Comparison of ENCODE assay signal across 28 cellular contexts in the genomic region with DNA sequence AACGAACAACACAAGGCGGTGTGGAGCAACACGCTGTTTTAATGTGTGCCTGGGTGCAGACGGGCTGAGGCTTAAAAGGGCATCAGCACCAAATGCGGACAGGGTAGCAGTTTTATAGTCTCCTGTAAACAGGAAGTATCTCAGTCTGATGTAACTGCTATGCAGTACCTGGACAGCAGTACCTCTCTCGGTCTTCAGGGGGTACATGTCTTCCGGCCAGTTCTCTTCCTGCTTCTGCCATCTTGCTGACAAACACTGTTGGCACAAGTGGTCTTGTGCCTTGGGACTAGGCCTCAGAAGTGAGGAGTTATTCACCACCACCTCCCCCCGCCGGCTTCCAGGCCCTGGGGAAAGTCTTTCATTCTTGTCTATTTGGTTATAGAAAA. TPM values are rescaled to one million over a fixed set of nuclear protein-coding genes. Genes with fewer than 3 reads are reported as not detected.
DNase-seq lines count a peak whose midpoint lies in the region; ATAC-seq, FAIRE-seq and TF ChIP-seq lines count a peak whose summit lies in the region.
"Had no signal": no experiment of that assay in that cellular context is flagged by ENCODE, and none has a peak within 500 bp of the region (broad histone marks: within the 10 kb centered on the region; RNA-seq: fewer than 3 reads in every experiment).

No MANE protein-coding gene starts in this region.

- no peaks in the 10 kb centered on the region for H3K9me2 ChIP-seq in Loucy (replicated peaks; ENCODE audit: low read depth, low read length)

- no peak overlapping the region for H2BK5ac ChIP-seq in H1 (ENCODE audit: low read depth, low read length)
- H2BK5ac ChIP-seq in mesendoderm (ENCODE audit: low read length), result no peak overlapping the region

- no peak for FAIRE-seq in H1 (lab: Jason Lieb, UNC)
- FAIRE-seq: GM19239, HTR-8/SVneo had no signal

- H3K27me3 ChIP-seq in Caco-2 (replicated peaks; ENCODE audit: control insufficient read depth, insufficient read depth, low read length) (no peaks in the 10 kb centered on the region), Loucy (ENCODE audit: insufficient read depth, low read length, poor library complexity, severe bottlenecking) (no peaks in the 10 kb centered on the region), H1 (replicated peaks in 1 of 4; ENCODE audit: control insufficient read depth in 3 of 4, extremely low read depth in 1 of 4, insufficient read depth in 3 of 4, low read length in 3 of 4) (no peaks in the 10 kb centered on the region), mesendoderm (ENCODE audit: insufficient read depth, low read length, poor library complexity) (no peaks in the 10 kb centered on the region)
- H3K27me3 ChIP-seq: BE2C, MG63 had no signal

- H3K4me2 ChIP-seq in Loucy (ENCODE audit: low read depth, low read length, poor library complexity, severe bottlenecking) (no peak overlapping the region), H1 (ENCODE audit: insufficient read depth in 1 of 2, low read depth in 2 of 2, low read length in 2 of 2) (no peak overlapping the region), mesendoderm (ENCODE audit: low read length) (no peak overlapping the region)

- no peaks in the 10 kb centered on the region for H3K79me1 ChIP-seq in H1 (ENCODE audit: low read depth, low read length)
- no peaks in the 10 kb centered on the region for H3K79me1 ChIP-seq in mesendoderm (ENCODE audit: low read length)

- H3K9me3 Mint-ChIP-seq in Caco-2 (ENCODE audit: unreplicated experiment), result no peaks in the 10 kb centered on the region
- no peaks in the 10 kb centered on the region for H3K9me3 Mint-ChIP-seq in activated CD8-positive, alpha-beta T cell treated with anti-CD3 and anti-CD28 coated beads, Interleukin-2, amount 10 ng/mL, durations not matched to agents 7 days and 5 days (ENCODE audit: insufficient read depth)
- H3K9me3 Mint-ChIP-seq: CD8-positive, alpha-beta memory T cell; HFFc6 had no signal

- H3K36me3 Mint-ChIP-seq in Caco-2 (ENCODE audit: insufficient read depth, unreplicated experiment), result peaks cover 21% of the 10 kb centered on the region
- H3K36me3 Mint-ChIP-seq in activated CD8-positive, alpha-beta T cell treated with anti-CD3 and anti-CD28 coated beads, Interleukin-2, amount 10 ng/mL, durations not matched to agents 7 days and 5 days (ENCODE audit: low read depth), result no peaks in the 10 kb centered on the region
- H3K36me3 Mint-ChIP-seq: CD14-positive monocyte had no signal

- no peak overlapping the region for H3K18ac ChIP-seq in H1 (ENCODE audit: extremely low read depth, low read length)
- H3K18ac ChIP-seq in mesendoderm (ENCODE audit: low read length), result no peak overlapping the region

- no peak for TF ChIP-seq EP300 in H1 (IDR thresholded peaks at IDR 0.05; ENCODE audit: borderline replicate concordance in 1 of 2, low read depth in 2 of 2, low read length in 2 of 2)

- no peak for TF ChIP-seq CTCF in Caco-2 (IDR thresholded peaks at IDR 0.05; ENCODE audit: insufficient read depth in 1 of 2, low read depth in 1 of 2, low read length in 1 of 2, severe bottlenecking in 1 of 2, unreplicated experiment in 1 of 2)
- 0 out of 2 replicates have a peak, but pooled peaks have one; percentile 11 for TF ChIP-seq CTCF in Loucy (conservative IDR thresholded peaks at IDR 0.05; ENCODE audit: low read length)
- TF ChIP-seq CTCF in H1 (IDR thresholded peaks at IDR 0.05; ENCODE audit: control extremely low read depth in 1 of 3, insufficient read depth in 1 of 3, low read depth in 1 of 3, low read length in 3 of 3), result peak in 2 of 3 experiments; percentile 3 to 17; a peak in 2 of 4 replicates
- TF ChIP-seq CTCF in coronary artery (IDR thresholded peaks at IDR 0.05), result no peak

- H2AK5ac ChIP-seq in H1 (ENCODE audit: low read depth, low read length), result no peak overlapping the region
- no peak overlapping the region for H2AK5ac ChIP-seq in mesendoderm (ENCODE audit: low read length)

- H4K8ac ChIP-seq in H1 (ENCODE audit: extremely low read depth, insufficient read depth, low read length) (no peak overlapping the region), mesendoderm (ENCODE audit: low read depth, low read length) (no peak overlapping the region)

- ATAC-seq in activated CD8-positive, alpha-beta T cell treated with anti-CD3 and anti-CD28 coated beads, Interleukin-2, amount 10 ng/mL, durations not matched to agents 7 days and 5 days, result no peak

- H3K14ac ChIP-seq in H1 (ENCODE audit: insufficient read length), result no peak overlapping the region

- H3K9ac ChIP-seq in Loucy (ENCODE audit: low read depth, low read length, poor library complexity, severe bottlenecking) (no peak overlapping the region), H1 (replicated peaks in 1 of 4; ENCODE audit: extremely low read depth in 1 of 4, low read depth in 3 of 4, low read length in 3 of 4) (no peak overlapping the region), mesendoderm (ENCODE audit: low read length) (no peak overlapping the region)

- no peaks in the 10 kb centered on the region; the same call in 1 of the 2 replicates for H3K23me2 ChIP-seq in H1 (ENCODE audit: low read depth, low read length)

- H2BK120ac ChIP-seq in H1 (replicated peaks; ENCODE audit: low read depth, low read length), result no peak overlapping the region
- no peak overlapping the region for H2BK120ac ChIP-seq in mesendoderm (ENCODE audit: low read depth, low read length)

- peaks cover 20% of the 10 kb centered on the region for H3K4me1 Mint-ChIP-seq in Caco-2 (ENCODE audit: low read depth, unreplicated experiment)
- no peaks in the 10 kb centered on the region for H3K4me1 Mint-ChIP-seq in activated CD8-positive, alpha-beta T cell treated with anti-CD3 and anti-CD28 coated beads, Interleukin-2, amount 10 ng/mL, durations not matched to agents 7 days and 5 days (ENCODE audit: low read depth)
- H3K4me1 Mint-ChIP-seq: CD14-positive monocyte; CD8-positive, alpha-beta memory T cell had no signal

- intact Hi-C loops in Caco-2 (cut with micrococcal nuclease; ENCODE audit: unreplicated experiment), result no loop called here

- no peak overlapping the region for H3K4ac ChIP-seq in H1 (replicated peaks; ENCODE audit: insufficient read length, low read depth, low read length)
- H3K4ac ChIP-seq in mesendoderm (ENCODE audit: low read depth, low read length), result no peak overlapping the region

- H4K5ac ChIP-seq in H1 (ENCODE audit: insufficient read length, low read depth, low read length), result no peak overlapping the region
- no peak overlapping the region for H4K5ac ChIP-seq in mesendoderm (ENCODE audit: low read length)

- no peak for TF ChIP-seq POLR2A in H1 (IDR thresholded peaks at IDR 0.05; ENCODE audit: control extremely low read depth in 1 of 2, low read depth in 2 of 2, low read length in 2 of 2)

- H3K9me3 ChIP-seq in Caco-2 (no peaks in the 10 kb centered on the region), Loucy (ENCODE audit: insufficient read depth, low read depth, low read length) (no peaks in the 10 kb centered on the region), H1 (ENCODE audit: insufficient read depth in 2 of 2, low read depth in 1 of 2, low read length in 1 of 2) (no peaks in the 10 kb centered on the region)
- H3K9me3 ChIP-seq: BE2C, MG63 had no signal

- no peak overlapping the region for H2BK20ac ChIP-seq in H1 (ENCODE audit: low read length)

- TF ChIP-seq RAD21 in H1 (IDR thresholded peaks at IDR 0.05 in 1 of 2, conservative IDR thresholded peaks at IDR 0.05 in 1 of 2; ENCODE audit: low read depth in 2 of 2, low read length in 2 of 2), result no peak; a peak in 1 of 4 replicates

- no peaks in the 10 kb centered on the region for H3F3A ChIP-seq in Loucy (ENCODE audit: low read depth)

- H4K20me1 ChIP-seq in Loucy (ENCODE audit: insufficient read depth, low read length, poor library complexity, severe bottlenecking) (no peaks in the 10 kb centered on the region), H1 (replicated peaks in 1 of 2; ENCODE audit: control insufficient read depth in 1 of 2, insufficient read depth in 2 of 2, low read length in 2 of 2) (no peaks in the 10 kb centered on the region)

- H2AFZ ChIP-seq in Loucy (ENCODE audit: low read length) (no peak overlapping the region), H1 (ENCODE audit: low read length) (no peak overlapping the region)

- DNase-seq in Caco-2 (no peak), H1 (ENCODE audit: low read depth in 1 of 2, low spot score in 2 of 2) (no peak), mesendoderm (peak; percentile 40), DMS79 treated with DMSO at 0.1 percent for 48 hours (lab: John Stamatoyannopoulos, UW) (no peak), coronary artery (ENCODE audit: low spot score) (no peak)
- no peak for DNase-seq in activated CD8-positive, alpha-beta T cell treated with anti-CD3 and anti-CD28 coated beads, Interleukin-2, amount 10 ng/mL, durations not matched to agents 7 days and 5 days
- DNase-seq: ACHN; BE2C; Calu3; CD8-positive, alpha-beta memory T cell; DND-41; H7; KBM-7; MG63; NCI-H2029; NCI-H446; NCI-H524 treated with DMSO at 0.1 percent for 48 hours; NCI-H774; Right ventricle myocardium superior; RPMI8226 had no signal

- H3K79me2 ChIP-seq in Loucy (ENCODE audit: insufficient read depth, low read length) (no peaks in the 10 kb centered on the region), H1 (ENCODE audit: control insufficient read depth in 1 of 2, insufficient read depth in 2 of 2, low read length in 2 of 2) (no peaks in the 10 kb centered on the region), mesendoderm (ENCODE audit: control insufficient read depth, insufficient read depth, low read length) (no peaks in the 10 kb centered on the region)

- H3K27ac Mint-ChIP-seq in Caco-2 (ENCODE audit: unreplicated experiment), result peak overlapping the region; percentile 40
- no peak overlapping the region for H3K27ac Mint-ChIP-seq in activated CD8-positive, alpha-beta T cell treated with anti-CD3 and anti-CD28 coated beads, Interleukin-2, amount 10 ng/mL, durations not matched to agents 7 days and 5 days
- H3K27ac Mint-ChIP-seq: CD14-positive monocyte, HFFc6 had no signal

- no peaks in the 10 kb centered on the region for H3K27me3 Mint-ChIP-seq in Caco-2 (ENCODE audit: insufficient read depth, unreplicated experiment)
- no peaks in the 10 kb centered on the region for H3K27me3 Mint-ChIP-seq in activated CD8-positive, alpha-beta T cell treated with anti-CD3 and anti-CD28 coated beads, Interleukin-2, amount 10 ng/mL, durations not matched to agents 7 days and 5 days (ENCODE audit: low read depth)
- H3K27me3 Mint-ChIP-seq: CD8-positive, alpha-beta memory T cell had no signal

- no peak overlapping the region for H3K56ac ChIP-seq in H1 (replicated peaks; ENCODE audit: insufficient read length, low read depth, low read length)
- no peak overlapping the region for H3K56ac ChIP-seq in mesendoderm (ENCODE audit: low read length)

- H2BK12ac ChIP-seq in H1 (ENCODE audit: low read depth, low read length), result no peak overlapping the region

- BruUV-seq in Caco-2 (replicated peaks; lab: Mats Ljungman, UMichigan), result no TSS peak

- H3K36me3 ChIP-seq in Caco-2 (ENCODE audit: control insufficient read depth, insufficient read depth, low read length), result no peaks in the 10 kb centered on the region; the same call in 1 of the 2 replicates
- H3K36me3 ChIP-seq in Loucy (ENCODE audit: insufficient read depth, low read length), result no peaks in the 10 kb centered on the region
- H3K36me3 ChIP-seq in H1 (ENCODE audit: control insufficient read depth in 2 of 4, insufficient read depth in 4 of 4, low read length in 3 of 4), result no peaks in the 10 kb centered on the region
- no peaks in the 10 kb centered on the region for H3K36me3 ChIP-seq in mesendoderm (ENCODE audit: control insufficient read depth, insufficient read depth, low read length)
- H3K36me3 ChIP-seq: BE2C, MG63 had no signal

- POLR2A ChIA-PET in Caco-2 (lab: Charles Lee) (no interaction called here), H1 (lab: Charles Lee; ENCODE audit: partially characterized antibody) (no interaction called here)
- POLR2A ChIA-PET in activated CD8-positive, alpha-beta T cell treated with anti-CD3 and anti-CD28 coated beads, Interleukin-2, amount 10 ng/mL, durations not matched to agents 7 days and 5 days (lab: Charles Lee), result no interaction called here

- no peak overlapping the region for H2BK15ac ChIP-seq in H1 (ENCODE audit: low read length)
- no peak overlapping the region for H2BK15ac ChIP-seq in mesendoderm (replicated peaks; ENCODE audit: low read depth)

- no peak overlapping the region for H3K4me3 Mint-ChIP-seq in Caco-2 (ENCODE audit: unreplicated experiment)
- no peak overlapping the region for H3K4me3 Mint-ChIP-seq in activated CD8-positive, alpha-beta T cell treated with anti-CD3 and anti-CD28 coated beads, Interleukin-2, amount 10 ng/mL, durations not matched to agents 7 days and 5 days
- H3K4me3 Mint-ChIP-seq: CD14-positive monocyte; CD8-positive, alpha-beta memory T cell; HFFc6 had no signal

- H3K4me1 ChIP-seq in Caco-2 (peaks cover 31% of the 10 kb centered on the region), Loucy (ENCODE audit: insufficient read depth, low read length, poor library complexity, severe bottlenecking) (peaks cover 11% of the 10 kb centered on the region), H1 (replicated peaks in 1 of 4; ENCODE audit: control insufficient read depth in 3 of 4, insufficient read depth in 4 of 4, low read length in 3 of 4) (no peaks in the 10 kb centered on the region), mesendoderm (ENCODE audit: control insufficient read depth, low read depth, low read length) (no peaks in the 10 kb centered on the region)
- H3K4me1 ChIP-seq: BE2C had no signal

- CTCF ChIA-PET in Caco-2 (lab: Charles Lee) (no interaction called here), H1 (lab: Charles Lee; ENCODE audit: partially characterized antibody) (interaction anchor here (0.8 to 1.5 kb wide), 2 partner anchors 14 to 18 kb away, joined by 3 read pairs; no protein-coding TSS in a partner anchor)
- CTCF ChIA-PET in activated CD8-positive, alpha-beta T cell treated with anti-CD3 and anti-CD28 coated beads, Interleukin-2, amount 10 ng/mL, durations not matched to agents 7 days and 5 days (lab: Charles Lee), result interaction anchor here (1.3 kb wide), 1 partner anchor 17 kb away, joined by 4 read pairs; no protein-coding TSS in a partner anchor

- no peak overlapping the region for H3K23ac ChIP-seq in H1 (ENCODE audit: insufficient read length)
- H3K23ac ChIP-seq in mesendoderm (ENCODE audit: low read length), result no peak overlapping the region

- H3K4me3 ChIP-seq in Caco-2 (ENCODE audit: low read depth, low read length), result no peak overlapping the region
- H3K4me3 ChIP-seq in Loucy (ENCODE audit: low read length, poor library complexity, severe bottlenecking), result no peak overlapping the region
- H3K4me3 ChIP-seq in H1 (ENCODE audit: extremely low read depth in 1 of 4, insufficient read depth in 2 of 4, low read depth in 3 of 4, low read length in 4 of 4), result no peak overlapping the region
- no peak overlapping the region for H3K4me3 ChIP-seq in mesendoderm (ENCODE audit: low read length)
- no peak overlapping the region for H3K4me3 ChIP-seq in coronary artery
- H3K4me3 ChIP-seq: MG63 had no signal

- H4K91ac ChIP-seq in H1 (replicated peaks; ENCODE audit: insufficient read length, low read length), result no peak overlapping the region

- WGBS in H1 (ENCODE audit: extremely low coverage in 1 of 2, insufficient coverage in 1 of 2, insufficient read length in 1 of 2, insufficient replicate concordance in 2 of 2, low coverage in 1 of 2, low lambda C conversion rate in 2 of 2, missing lambda C conversion rate in 1 of 2), 2 experiments, result 92% methylated on average over 9 of the region's 9 CpGs; no CpG with 5 or more reads in 1 of the 2 experiments
- WGBS in mesendoderm (ENCODE audit: extremely low coverage, insufficient coverage, low lambda C conversion rate), result no CpG with 5 or more reads among the region's 9 CpGs

- H3K27ac ChIP-seq in H1 (ENCODE audit: low read depth, low read length) (no peak overlapping the region), mesendoderm (ENCODE audit: low read depth, low read length) (no peak overlapping the region), coronary artery (no peak overlapping the region)
- H3K27ac ChIP-seq: 22Rv1 had no signal

RNA-seq across cellular contexts. Expression of gene APOBEC4, which starts 49.7 kb away (rescaled TPM):
- not detected in 2 replicates for total RNA-seq in Caco-2 (2022)
- not detected in 2 replicates for total RNA-seq in H1 (2021; fragmentation: NEBNext Ultra II Directional; extraction: Animal tissue kit (Norgen Biotek cat#: 25700))
- not detected in 2 replicates for polyA plus RNA-seq in H1 (2011; rRNA removed)
- not detected for polyA plus RNA-seq in H1 (2011; cell fraction: cytosol; rRNA removed)
- polyA plus RNA-seq in H1 (2011; cell fraction: nucleus; rRNA removed), result not detected
- polyA plus RNA-seq in H1 (2012, experiment 1 of 2), result not detected in 4 replicates
- not detected for polyA plus RNA-seq in H1 (2012, experiment 2 of 2)
- polyA plus RNA-seq in H1 (2013, experiment 1 of 2), result not detected
- polyA plus RNA-seq in H1 (2013, experiment 2 of 2), result not detected
- polyA minus RNA-seq in H1 (2011; rRNA and poly(A)+ RNA removed), result not detected in 2 replicates
- not detected for polyA minus RNA-seq in H1 (2011; cell fraction: cytosol; rRNA and poly(A)+ RNA removed)
- not detected for polyA minus RNA-seq in H1 (2011; cell fraction: nucleus; rRNA and poly(A)+ RNA removed)
- polyA plus RNA-seq in mesendoderm (2013, experiment 1 of 2), result not detected
- polyA plus RNA-seq in mesendoderm (2013, experiment 2 of 2), result not detected
- total RNA-seq in activated CD8-positive, alpha-beta T cell treated with anti-CD3 and anti-CD28 coated beads, Interleukin-2, amount 10 ng/mL, durations not matched to agents 7 days and 5 days, result not detected
- total RNA-seq: Calu3; CD8-positive, alpha-beta memory T cell; H7; HFFc6; LHCN-M2; Right ventricle myocardium superior; SK-MEL-5 had no signal
- polyA plus RNA-seq: CD14-positive monocyte; CD8-positive, alpha-beta memory T cell had no signal

Comparison
In these comparisons a context has a peak if more than half of its experiments do, and no peak if none do; other contexts are left out.
1. CTCF ChIP-seq: peak in Loucy (single experiment) and H1 (2 of 3); none in Caco-2 (0 of 2) and coronary artery (single experiment).